ENCODE assay signal across 15 cellular contexts in genomic region chr1:163166886-163167555, GRCh38. TPM values are rescaled to one million over a fixed set of nuclear protein-coding genes. Genes with fewer than 3 reads are reported as not detected.
DNase-seq lines count a peak whose midpoint lies in the region; ATAC-seq and TF ChIP-seq lines count a peak whose summit lies in the region.
"Had no signal": no experiment of that assay in that cellular context is flagged by ENCODE, and none has a peak within 500 bp of the region (broad histone marks: within the 10 kb centered on the region; RNA-seq: fewer than 3 reads in every experiment).

No MANE protein-coding gene starts in this region.

- H3K36me3 ChIP-seq in GM23248 (ENCODE audit: low read depth), result no peaks in the 10 kb centered on the region
- H3K36me3 ChIP-seq in rectal smooth muscle tissue (ENCODE audit: control insufficient read depth, insufficient read depth, low read length), result no peaks in the 10 kb centered on the region
- no peaks in the 10 kb centered on the region for H3K36me3 ChIP-seq in spleen
- H3K36me3 ChIP-seq: right atrium auricular region had no signal

- TF ChIP-seq POLR2A in spleen (IDR thresholded peaks at IDR 0.05), result no peak

- no peak overlapping the region for H3K4me3 Mint-ChIP-seq in T-cell
- H3K4me3 Mint-ChIP-seq: activated naive CD8-positive, alpha-beta T cell treated with anti-CD3 and anti-CD28 coated beads, Interleukin-2, amount 50 U/mL, for 24 hours; CD4-positive, CD25-positive, alpha-beta regulatory T cell; naive thymus-derived CD4-positive, alpha-beta T cell; stimulated activated naive CD8-positive, alpha-beta T cell treated with anti-CD3 and anti-CD28 coated beads, Interleukin-15, Interleukin-2, amounts not matched to agents 100 ng/mL and 50 ng/mL, for 24 hours had no signal

- no peaks in the 10 kb centered on the region for H3K79me2 ChIP-seq in GM23248 (ENCODE audit: insufficient read depth)

- peak overlapping the region; percentile 36 for H3K4me2 ChIP-seq in GM23248 (ENCODE audit: unreplicated experiment)

- no peaks in the 10 kb centered on the region for H3K9me2 ChIP-seq in GM23248 (ENCODE audit: insufficient read depth)

- in situ Hi-C loops in GM23248 (cut with MboI) (no loop called here), astrocyte of the spinal cord (cut with HindIII; ENCODE audit: low sequenced_read_pairs) (no loop called here)

- H2AFZ ChIP-seq in GM23248, result no peak overlapping the region

- H3K27me3 ChIP-seq in GM23248 (replicated peaks; ENCODE audit: insufficient read depth) (no peaks in the 10 kb centered on the region), rectal smooth muscle tissue (ENCODE audit: control insufficient read depth, insufficient read depth, low read length) (no peaks in the 10 kb centered on the region), spleen (replicated peaks in 1 of 7) (no peaks in the 10 kb centered on the region)
- H3K27me3 ChIP-seq: right atrium auricular region had no signal

- ATAC-seq in T-cell (replicated peaks in 1 of 4), result no peak
- ATAC-seq: activated naive CD8-positive, alpha-beta T cell treated with anti-CD3 and anti-CD28 coated beads, Interleukin-2, amount 50 U/mL, for 24 hours; naive thymus-derived CD4-positive, alpha-beta T cell had no signal

- CTCF ChIA-PET in T-cell (lab: Charles Lee), result interaction anchor here in 1 of 2 donors (0.8 kb wide), 1 partner anchor 319 kb away, joined by 3 read pairs; no protein-coding TSS in a partner anchor

- no peaks in the 10 kb centered on the region for H3K4me1 Mint-ChIP-seq in T-cell
- H3K4me1 Mint-ChIP-seq: CD4-positive, CD25-positive, alpha-beta regulatory T cell had no signal

- H3K27ac Mint-ChIP-seq in T-cell, result no peak overlapping the region
- H3K27ac Mint-ChIP-seq: activated naive CD8-positive, alpha-beta T cell treated with anti-CD3 and anti-CD28 coated beads, Interleukin-2, amount 50 U/mL, for 24 hours; CD4-positive, CD25-positive, alpha-beta regulatory T cell; naive thymus-derived CD4-positive, alpha-beta T cell; stimulated activated naive CD8-positive, alpha-beta T cell treated with anti-CD3 and anti-CD28 coated beads, Interleukin-15, Interleukin-2, amounts not matched to agents 100 ng/mL and 50 ng/mL, for 24 hours had no signal

- peaks cover 54% of the 10 kb centered on the region for H3F3A ChIP-seq in GM23248 (ENCODE audit: insufficient read depth)

- POLR2A ChIA-PET in T-cell (lab: Charles Lee), result no interaction called here

- peaks cover 65% of the 10 kb centered on the region for H3K4me1 ChIP-seq in GM23248 (ENCODE audit: insufficient read depth)
- peaks cover 20% of the 10 kb centered on the region for H3K4me1 ChIP-seq in rectal smooth muscle tissue (ENCODE audit: control insufficient read depth, insufficient read depth, low read length)
- H3K4me1 ChIP-seq in spleen, result peaks cover 0 to 12% (median 0%) of the 10 kb centered on the region in 6 donors

- no peak overlapping the region for H3K9ac ChIP-seq in GM23248
- H3K9ac ChIP-seq in rectal smooth muscle tissue (ENCODE audit: low read length), result no peak overlapping the region

- intact Hi-C loops in spleen (cut with DNase I; ENCODE audit: low total_unique reads), result no loop called here

- TF ChIP-seq CTCF in astrocyte of the spinal cord (IDR thresholded peaks at IDR 0.05; ENCODE audit: low read depth, low read length), result no peak
- TF ChIP-seq CTCF in spleen (IDR thresholded peaks at IDR 0.05 in 8 of 11, conservative IDR thresholded peaks at IDR 0.05 in 3 of 11), result no peak

- no peaks in the 10 kb centered on the region for H4K20me1 ChIP-seq in GM23248 (ENCODE audit: insufficient read depth)

- H3K9me3 Mint-ChIP-seq in T-cell, result no peaks in the 10 kb centered on the region
- H3K9me3 Mint-ChIP-seq: activated naive CD8-positive, alpha-beta T cell treated with anti-CD3 and anti-CD28 coated beads, Interleukin-2, amount 50 U/mL, for 24 hours; naive thymus-derived CD4-positive, alpha-beta T cell; stimulated activated naive CD8-positive, alpha-beta T cell treated with anti-CD3 and anti-CD28 coated beads, Interleukin-15, Interleukin-2, amounts not matched to agents 100 ng/mL and 50 ng/mL, for 24 hours had no signal

- DNase-seq in GM23248 (peak; percentile 21), NCI-H69 (lab: John Stamatoyannopoulos, UW) (peak; percentile 16), astrocyte of the spinal cord (ENCODE audit: low read depth, low spot score) (peak; percentile 35), AG20443 (ENCODE audit: low spot score) (no peak), AG08396 (ENCODE audit: low spot score) (no peak), spleen (no peak), T-cell (no peak)
- DNase-seq: activated CD4-positive, CD25-positive, alpha-beta regulatory T cell treated with anti-CD3 and anti-CD28 coated beads, Interleukin-2, amount 50 U/mL, for 72 hours; activated naive CD8-positive, alpha-beta T cell treated with anti-CD3 and anti-CD28 coated beads, Interleukin-2, amount 50 U/mL, for 24 hours; CD4-positive, CD25-positive, alpha-beta regulatory T cell; GDM1; naive thymus-derived CD4-positive, alpha-beta T cell had no signal

- H3K27ac ChIP-seq in GM23248 (peak overlapping the region; percentile 45; the same call in 1 of the 2 replicates), rectal smooth muscle tissue (ENCODE audit: low read depth, low read length) (peak overlapping the region; percentile 26), spleen (peak overlapping the region in 3 of 8 donors; percentile 2 to 50 (median 16))

- 84 to 86% methylated on average over 6 of the region's 6 CpGs for WGBS in GM23248 (ENCODE audit: low coverage in 1 of 2, low lambda C conversion rate in 2 of 2, missing lambda C conversion rate in 2 of 2), 2 experiments
- 59 to 68% (median 62%) methylated on average over 6 of the region's 6 CpGs for WGBS in spleen, 5 donors

- H3K27me3 Mint-ChIP-seq in T-cell, result no peaks in the 10 kb centered on the region
- H3K27me3 Mint-ChIP-seq: stimulated activated naive CD8-positive, alpha-beta T cell treated with anti-CD3 and anti-CD28 coated beads, Interleukin-15, Interleukin-2, amounts not matched to agents 100 ng/mL and 50 ng/mL, for 24 hours had no signal

- no peak overlapping the region for H3K4me3 ChIP-seq in GM23248
- H3K4me3 ChIP-seq in astrocyte of the spinal cord (ENCODE audit: low read depth, low read length), result no peak overlapping the region
- no peak overlapping the region for H3K4me3 ChIP-seq in rectal smooth muscle tissue (ENCODE audit: low read length)
- H3K4me3 ChIP-seq in spleen, result no peak overlapping the region
- H3K4me3 ChIP-seq: right atrium auricular region had no signal

- no peaks in the 10 kb centered on the region for H3K36me3 Mint-ChIP-seq in T-cell
- H3K36me3 Mint-ChIP-seq: CD4-positive, CD25-positive, alpha-beta regulatory T cell had no signal

- H3K9me3 ChIP-seq in GM23248 (ENCODE audit: low read depth), result no peaks in the 10 kb centered on the region
- no peaks in the 10 kb centered on the region for H3K9me3 ChIP-seq in spleen
- H3K9me3 ChIP-seq: right atrium auricular region had no signal

RNA-seq across cellular contexts. Expression of gene RGS5, which starts 35.7 kb away (rescaled TPM):
- total RNA-seq in GM23248 (2014; rRNA removed; shearing (Covaris generic)), result 2.7 and 6.8 TPM in 2 replicates
- polyA plus RNA-seq in GM23248 (2016; fragmentation: Nextera tagmentation; extraction: Ambion mirVana) (0.89 and 1.7 TPM in 2 replicates), spleen (1 to 10 TPM; 3.1 to 10.0 (median 6.5) TPM)
- total RNA-seq in spleen (100 to 1,000 TPM in 1 of 7 donors, 10 to 100 TPM in 5, 1 to 10 TPM in 1; 8.6 to 150 (median 32.4) TPM), T-cell (1 to 10 TPM; 1.9 to 4.5 (median 3.4) TPM)

Comparison
In these comparisons a context has a peak if more than half of its experiments do, and no peak if none do; other contexts are left out.
1. DNase-seq: peak in GM23248 (single experiment), NCI-H69 (single experiment) and astrocyte of the spinal cord (single experiment); none in AG20443 (single experiment), AG08396 (single experiment), spleen (single experiment) and T-cell (0 of 34).